18 cellular contexts compared by ENCODE assay signal in the genomic region with DNA sequence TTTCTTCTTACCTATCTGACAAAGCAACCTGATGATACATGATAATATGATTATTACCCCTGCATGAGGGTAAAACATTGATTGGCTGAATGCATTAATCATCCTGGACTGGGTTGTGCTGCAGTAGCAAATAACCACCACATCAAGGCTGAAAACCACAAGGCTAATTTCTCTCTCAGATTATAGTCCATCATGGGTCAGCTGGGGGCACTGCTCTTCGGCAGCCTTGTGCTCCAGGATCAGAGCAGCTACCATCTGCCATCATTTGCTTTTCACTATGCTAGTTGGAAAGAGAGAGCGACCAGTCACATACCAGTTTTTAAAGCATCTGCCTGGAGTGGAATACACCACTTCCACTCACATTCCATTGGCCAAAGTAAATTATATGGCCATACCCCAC.
"Had no signal": no experiment of that assay in that cellular context is flagged by ENCODE, and none has a peak within 500 bp of the region (broad histone marks: within the 10 kb centered on the region; RNA-seq: fewer than 3 reads in every experiment).

No MANE protein-coding gene starts in this region.

- H3K9ac ChIP-seq: neural progenitor cell had no signal

- H3K36me3 Mint-ChIP-seq: activated naive CD4-positive, alpha-beta T cell treated with anti-CD3 and anti-CD28 coated beads, Interleukin-2, amount 50 U/mL, for 24 hours; naive B cell; neural progenitor cell had no signal

- H3K36me3 ChIP-seq: adrenal gland, neural progenitor cell, right lobe of liver, stomach had no signal

- H3K9me3 ChIP-seq: adrenal gland, mucosa of descending colon, psoas muscle, right lobe of liver, stomach had no signal

- H3K27ac ChIP-seq: adrenal gland, neural progenitor cell, psoas muscle, right lobe of liver, stomach had no signal

- H3K27ac Mint-ChIP-seq: activated naive CD4-positive, alpha-beta T cell treated with anti-CD3 and anti-CD28 coated beads, Interleukin-2, amount 50 U/mL, for 24 hours; naive B cell; neural progenitor cell had no signal

- H3K4me3 ChIP-seq: adrenal gland, mucosa of descending colon, neural progenitor cell, psoas muscle, right lobe of liver, smooth muscle cell, stomach had no signal

- H3K27me3 ChIP-seq: adrenal gland, neural progenitor cell, right lobe of liver, stomach had no signal

- ATAC-seq: left ventricle myocardium superior, mucosa of descending colon, psoas muscle, right lobe of liver had no signal

- H3K9me3 Mint-ChIP-seq: activated naive CD4-positive, alpha-beta T cell treated with anti-CD3 and anti-CD28 coated beads, Interleukin-2, amount 50 U/mL, for 24 hours; naive B cell had no signal

- H3K27me3 Mint-ChIP-seq: activated naive CD4-positive, alpha-beta T cell treated with anti-CD3 and anti-CD28 coated beads, Interleukin-2, amount 50 U/mL, for 24 hours; naive B cell had no signal

- DNase-seq: activated CD4-positive, alpha-beta T cell treated with anti-CD3 and anti-CD28 coated beads for 1 hour; activated CD8-positive, alpha-beta memory T cell treated with anti-CD3 and anti-CD28 coated beads for 24 hours; activated CD8-positive, alpha-beta memory T cell treated with anti-CD3 and anti-CD28 coated beads, Interleukin-2, amount 50 U/mL, for 48 hours; activated gamma-delta T cell; adrenal gland; dermis blood vessel endothelial cell; effector memory CD4-positive, alpha-beta T cell; left ventricle myocardium superior; mucosa of descending colon; naive B cell; psoas muscle; right lobe of liver; stimulated activated CD4-positive, alpha-beta T cell treated with anti-CD3 and anti-CD28 coated beads, Interleukin-4, amount 100 ng/mL, for 1 hour; stomach; trophoblast cell had no signal

- H3K4me3 Mint-ChIP-seq: activated naive CD4-positive, alpha-beta T cell treated with anti-CD3 and anti-CD28 coated beads, Interleukin-2, amount 50 U/mL, for 24 hours; naive B cell; neural progenitor cell had no signal

- H3K4me1 Mint-ChIP-seq: activated naive CD4-positive, alpha-beta T cell treated with anti-CD3 and anti-CD28 coated beads, Interleukin-2, amount 50 U/mL, for 24 hours; naive B cell; neural progenitor cell had no signal

- H3K4me1 ChIP-seq: adrenal gland, psoas muscle, right lobe of liver, stomach had no signal
